In the genomic region with DNA sequence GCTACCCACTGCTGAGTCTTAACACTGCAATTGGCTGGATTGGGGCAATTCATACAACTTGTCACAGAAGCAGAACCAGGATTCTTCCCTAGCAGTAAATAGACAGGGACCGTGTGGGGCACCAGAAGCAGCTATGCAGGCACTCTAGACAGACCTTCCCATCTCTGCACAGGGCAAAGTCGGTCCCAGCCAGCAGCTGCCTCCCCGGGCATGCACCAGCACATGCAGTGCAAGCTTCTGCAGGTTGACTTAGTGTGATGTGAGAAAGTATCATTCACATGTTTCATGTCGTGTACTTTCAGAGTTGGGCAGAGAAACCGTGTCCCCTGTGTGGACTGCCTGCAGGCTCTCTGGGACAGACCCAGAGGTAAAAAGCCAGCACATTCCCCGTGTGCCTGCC, we compare ENCODE assay signal across 29 cellular contexts.
"Had no signal": no experiment of that assay in that cellular context is flagged by ENCODE, and none has a peak within 500 bp of the region (broad histone marks: within the 10 kb centered on the region; RNA-seq: fewer than 3 reads in every experiment).

No MANE protein-coding gene starts in this region.

- H3K36me3 ChIP-seq: cardiac muscle cell, esophagus squamous epithelium, WERI-Rb-1 had no signal

- FAIRE-seq: frontal cortex had no signal

- DNase-seq: activated B cell treated with CpG ODN at 0.5 μM for 24 hours; activated CD4-positive, alpha-beta T cell treated with anti-CD3 and anti-CD28 coated beads for 48 hours; activated CD4-positive, alpha-beta T cell treated with anti-CD3 and anti-CD28 coated beads, Interleukin-2, amount 50 U/mL, for 1 hour; activated CD4-positive, alpha-beta T cell treated with anti-CD3 and anti-CD28 coated beads, Interleukin-2, amount 50 U/mL, for 48 hours; activated CD8-positive, alpha-beta memory T cell treated with anti-CD3 and anti-CD28 coated beads for 24 hours; activated CD8-positive, alpha-beta T cell treated with anti-CD3 and anti-CD28 coated beads for 36 hours; activated effector memory CD4-positive, alpha-beta T cell treated with Interleukin-2 at 50 U/mL for 16 hours; activated gamma-delta T cell treated with Interleukin-2 at 50 U/mL for 16 hours; activated naive CD4-positive, alpha-beta T cell treated with anti-CD3 and anti-CD28 coated beads, Interleukin-2, amount 50 U/mL, for 16 hours; activated naive CD4-positive, alpha-beta T cell treated with Interleukin-2 at 50 U/mL for 16 hours; activated T-cell treated with anti-CD3 and anti-CD28 coated beads, Interleukin-2, amount 50 U/mL, for 4 hours; amygdala; aorta; body of pancreas; dorsolateral prefrontal cortex; effector memory CD4-positive, alpha-beta T cell; endodermal cell; erythroblast; esophagus squamous epithelium; head of caudate nucleus; T-helper 1 cell; T-helper 17 cell; T1000; WERI-Rb-1 had no signal

- H3K27me3 ChIP-seq: body of pancreas had no signal

- ATAC-seq: activated CD4-positive, CD25-positive, alpha-beta regulatory T cell treated with anti-CD3 and anti-CD28 coated beads, Interleukin-2, amount 50 U/mL, for 24 hours; activated CD8-positive, alpha-beta T cell treated with anti-CD3 and anti-CD28 coated beads for 36 hours; activated T-cell treated with anti-CD3 and anti-CD28 coated beads, Interleukin-2, amount 50 U/mL, for 4 hours; activated T-helper 17 cell treated with anti-CD3 and anti-CD28 coated beads, Interleukin-2, amount 50 U/mL, for 72 hours; body of pancreas; T-helper 17 cell had no signal

- H3K27ac ChIP-seq: body of pancreas, cardiac muscle cell, coronary artery, dorsolateral prefrontal cortex, esophagus squamous epithelium, WERI-Rb-1 had no signal

- H3K4me3 ChIP-seq: body of pancreas, cardiac muscle cell, coronary artery, dorsolateral prefrontal cortex, esophagus squamous epithelium had no signal
